ENCODE assay signal across 14 cellular contexts in the genomic region with DNA sequence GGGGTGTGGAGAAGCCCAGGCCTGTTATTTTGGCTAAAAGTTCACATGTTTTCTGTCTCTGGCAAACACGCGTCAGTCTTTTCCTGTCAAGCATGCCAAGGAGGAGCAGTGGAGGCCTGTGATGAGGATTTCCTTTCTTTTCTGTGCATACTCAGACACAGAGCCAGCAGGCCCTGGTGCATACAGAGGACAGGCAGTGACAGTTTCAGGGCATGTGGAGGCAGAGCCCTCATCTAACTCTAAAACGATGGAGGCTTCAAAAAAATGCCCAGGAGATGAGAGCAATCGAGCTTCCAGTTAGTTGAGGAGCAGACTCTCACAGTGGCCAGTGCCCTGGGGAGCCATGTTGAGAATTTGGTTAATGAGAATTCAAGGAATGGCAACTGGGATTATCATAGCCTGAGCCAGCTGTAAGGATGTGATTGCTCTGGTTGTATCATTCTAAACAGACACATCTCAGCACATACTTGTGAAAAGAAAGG.
DNase-seq lines count a peak whose midpoint lies in the region; ATAC-seq and TF ChIP-seq lines count a peak whose summit lies in the region.
"Had no signal": no experiment of that assay in that cellular context is flagged by ENCODE, and none has a peak within 500 bp of the region (broad histone marks: within the 10 kb centered on the region; RNA-seq: fewer than 3 reads in every experiment).

No MANE protein-coding gene starts in this region.

- no peaks in the 10 kb centered on the region for H3K27me3 ChIP-seq in GM23338 (ENCODE audit: insufficient read depth)
- H3K27me3 ChIP-seq: BLaER1 had no signal

- H3K4me3 ChIP-seq in GM23338, result no peak overlapping the region
- H3K4me3 ChIP-seq: BLaER1 had no signal

- no peaks in the 10 kb centered on the region for H3K9me3 Mint-ChIP-seq in GM23338

- H3K4me3 Mint-ChIP-seq in GM23338, result no peak overlapping the region
- H3K4me3 Mint-ChIP-seq: activated CD4-positive, alpha-beta T cell treated with anti-CD3 and anti-CD28 coated beads for 36 hours had no signal

- peaks cover 34% of the 10 kb centered on the region for H3K36me3 Mint-ChIP-seq in GM23338 (ENCODE audit: low read depth)

- H3F3A ChIP-seq in GM23338 (replicated peaks; ENCODE audit: low read depth), result no peaks in the 10 kb centered on the region

- H3K79me2 ChIP-seq in GM23338 (replicated peaks; ENCODE audit: insufficient read depth), result no peaks in the 10 kb centered on the region

- TF ChIP-seq CTCF in GM23338 (conservative IDR thresholded peaks at IDR 0.05; ENCODE audit: low read depth in 2 of 2) (no peak), VCaP (conservative IDR thresholded peaks at IDR 0.05) (no peak)

- DNase-seq in GM23338 (ENCODE audit: low spot score) (no peak), fibroblast of peridontal ligament (ENCODE audit: extremely low read depth) (peak; percentile 33), myocyte (ENCODE audit: low read depth) (peak; percentile 50), SHP77 treated with DMSO at 0.1 percent for 48 hours (lab: John Stamatoyannopoulos, UW) (no peak), D341Med (ENCODE audit: low spot score) (no peak)
- DNase-seq: activated CD4-positive, alpha-beta T cell treated with anti-CD3 and anti-CD28 coated beads for 36 hours; DMS153; NK-92 treated with Interleukin-12 subunit alpha and Interleukin-12 subunit beta, amount 100 ng/mL, for 24 hours; SIG-M5; stimulated activated naive CD4-positive, alpha-beta T cell treated with Interleukin-2 at 50 U/mL for 16 hours had no signal

- peaks cover 2% of the 10 kb centered on the region for H3K27me3 Mint-ChIP-seq in GM23338 (ENCODE audit: insufficient read depth, low read depth, poor library complexity)
- H3K27me3 Mint-ChIP-seq: activated CD4-positive, alpha-beta T cell treated with anti-CD3 and anti-CD28 coated beads for 36 hours had no signal

- H3K4me1 Mint-ChIP-seq in GM23338, result peaks cover 5% of the 10 kb centered on the region; the same call in 2 of the 3 replicates
- H3K4me1 Mint-ChIP-seq: activated CD4-positive, alpha-beta T cell treated with anti-CD3 and anti-CD28 coated beads for 36 hours had no signal

- peaks cover 10% of the 10 kb centered on the region; the same call in 1 of the 2 replicates for H3K36me3 ChIP-seq in GM23338 (ENCODE audit: insufficient read depth)

- no peak overlapping the region for H3K4me2 ChIP-seq in GM23338
- H3K4me2 ChIP-seq: BLaER1 had no signal

- no peaks in the 10 kb centered on the region for H3K9me2 ChIP-seq in GM23338 (ENCODE audit: insufficient read depth)

- 0 out of 2 replicates have a peak, but pooled peaks cover 4% of the 10 kb centered on the region for H4K20me1 ChIP-seq in GM23338 (replicated peaks; ENCODE audit: insufficient read depth)
- H4K20me1 ChIP-seq: BLaER1 had no signal

- peak overlapping the region; percentile 61; the same call in 1 of the 2 replicates for H3K27ac Mint-ChIP-seq in GM23338
- H3K27ac Mint-ChIP-seq: activated CD4-positive, alpha-beta T cell treated with anti-CD3 and anti-CD28 coated beads for 36 hours had no signal

- ATAC-seq in GM23338 (no peak), HG03354 (IDR thresholded peaks at IDR 0.05; ENCODE audit: poor library complexity, severe bottlenecking, unreplicated experiment) (no peak), HG03442 (IDR thresholded peaks at IDR 0.05; ENCODE audit: unreplicated experiment) (no peak)
- ATAC-seq: activated CD4-positive, alpha-beta T cell treated with anti-CD3 and anti-CD28 coated beads for 36 hours had no signal

- no peak overlapping the region for H3K27ac ChIP-seq in GM23338 (ENCODE audit: low read depth)
- peak overlapping the region; percentile 52 for H3K27ac ChIP-seq in VCaP
- H3K27ac ChIP-seq: BLaER1 had no signal

- H3K4me1 ChIP-seq in GM23338 (ENCODE audit: insufficient read depth), result no peaks in the 10 kb centered on the region
- H3K4me1 ChIP-seq: BLaER1 had no signal

- no peak overlapping the region for H2AFZ ChIP-seq in GM23338

TF ChIP-seq in GM23338, 12 proteins besides CTCF, POLR2A, EP300 and RAD21 (continues in another document):
- TF ChIP-seq ZNF462 (CRISPR knock-in tag; IDR thresholded peaks at IDR 0.05), result no peak
- TF ChIP-seq, protein P1, sequence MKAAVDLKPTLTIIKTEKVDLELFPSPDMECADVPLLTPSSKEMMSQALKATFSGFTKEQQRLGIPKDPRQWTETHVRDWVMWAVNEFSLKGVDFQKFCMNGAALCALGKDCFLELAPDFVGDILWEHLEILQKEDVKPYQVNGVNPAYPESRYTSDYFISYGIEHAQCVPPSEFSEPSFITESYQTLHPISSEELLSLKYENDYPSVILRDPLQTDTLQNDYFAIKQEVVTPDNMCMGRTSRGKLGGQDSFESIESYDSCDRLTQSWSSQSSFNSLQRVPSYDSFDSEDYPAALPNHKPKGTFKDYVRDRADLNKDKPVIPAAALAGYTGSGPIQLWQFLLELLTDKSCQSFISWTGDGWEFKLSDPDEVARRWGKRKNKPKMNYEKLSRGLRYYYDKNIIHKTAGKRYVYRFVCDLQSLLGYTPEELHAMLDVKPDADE (IDR thresholded peaks at IDR 0.05), result no peak
- TF ChIP-seq CREB1 (CRISPR knock-in tag; IDR thresholded peaks at IDR 0.05; ENCODE audit: low read depth), result no peak
- no peak for TF ChIP-seq EZH2phosphoT487 (IDR thresholded peaks at IDR 0.05; ENCODE audit: unreplicated experiment)
- TF ChIP-seq EZH2 (IDR thresholded peaks at IDR 0.05; ENCODE audit: low read depth, unreplicated experiment), result no peak
- no peak for TF ChIP-seq ZNF114 (CRISPR knock-in tag; IDR thresholded peaks at IDR 0.05)

Comparison
In these comparisons a context has a peak if more than half of its experiments do, and no peak if none do; other contexts are left out.
1. DNase-seq: peak in fibroblast of peridontal ligament (single experiment) and myocyte (single experiment); none in GM23338 (single experiment), SHP77 treated with DMSO at 0.1 percent for 48 hours (single experiment) and D341Med (single experiment).